Comparison of ENCODE assay signal across 13 cellular contexts in the genomic region with DNA sequence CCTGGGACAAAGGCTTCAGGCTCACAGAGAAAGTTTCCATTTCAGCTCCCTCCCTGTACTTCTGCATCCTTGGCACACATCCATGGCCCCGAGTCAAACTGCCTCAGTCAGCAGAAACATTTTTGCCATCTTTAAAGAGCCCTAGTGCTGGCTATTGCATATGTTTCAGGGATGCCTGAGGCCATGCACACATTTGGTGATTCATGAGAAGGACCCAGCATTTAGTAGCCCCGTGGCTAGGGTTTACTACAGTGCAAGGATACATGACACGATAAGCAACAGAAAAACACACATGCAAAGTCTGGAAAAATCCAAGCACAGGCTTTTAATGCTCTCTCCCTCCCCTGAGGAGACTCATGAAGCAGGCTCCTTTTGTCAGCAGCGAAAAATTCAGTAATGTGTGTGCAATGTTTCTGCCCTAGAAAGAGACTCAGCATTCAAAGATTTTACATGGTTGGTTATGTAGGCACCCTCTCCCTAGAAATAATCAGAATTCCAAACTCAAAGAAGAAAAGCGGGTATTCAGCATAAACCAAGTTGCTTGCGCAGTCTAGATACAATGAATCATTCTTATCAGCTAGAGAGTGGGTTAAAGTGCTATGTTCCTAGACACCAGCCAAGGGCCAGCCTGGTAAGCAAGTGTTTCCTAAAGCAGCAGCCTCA. TPM values are rescaled to one million over a fixed set of nuclear protein-coding genes. Genes with fewer than 3 reads are reported as not detected.
DNase-seq lines count a peak whose midpoint lies in the region; ATAC-seq and TF ChIP-seq lines count a peak whose summit lies in the region.
"Had no signal": no experiment of that assay in that cellular context is flagged by ENCODE, and none has a peak within 500 bp of the region (broad histone marks: within the 10 kb centered on the region; RNA-seq: fewer than 3 reads in every experiment).

No MANE protein-coding gene starts in this region.

- H3K9me3 Mint-ChIP-seq in activated CD4-positive, alpha-beta T cell treated with anti-CD3 and anti-CD28 coated beads, Interleukin-2, amount 10 ng/mL, durations not matched to agents 24 days and 14 days: peaks cover under 1% of the 10 kb centered on the region
- H3K9me3 Mint-ChIP-seq in immature natural killer cell: peaks cover under 1 to 5% (median 3%) of the 10 kb centered on the region in 6 donors

- no peaks in the 10 kb centered on the region for H3K9me1 ChIP-seq in IMR-90 (ENCODE audit: insufficient read depth, low read length)

- H3K27ac ChIP-seq in IMR-90 (ENCODE audit: insufficient read depth, low read length) (no peak overlapping the region), body of pancreas (no peak overlapping the region), right atrium auricular region (no peak overlapping the region), tibial nerve (peak overlapping the region; percentile 75 to 90 (median 89))
- H3K27ac ChIP-seq: HL-60 had no signal

- H3K27ac Mint-ChIP-seq in activated CD4-positive, alpha-beta T cell treated with anti-CD3 and anti-CD28 coated beads, Interleukin-2, amount 10 ng/mL, durations not matched to agents 24 days and 14 days: no peak overlapping the region
- no peak overlapping the region for H3K27ac Mint-ChIP-seq in immature natural killer cell
- H3K27ac Mint-ChIP-seq: natural killer cell treated with Interleukin-12 subunit alpha and Interleukin-12 subunit beta and Interleukin-15 and Interleukin-18, amount 100 ng/mL, for 72 hours; T-cell had no signal

- H3K4me3 ChIP-seq in IMR-90 (ENCODE audit: insufficient read depth, low read depth, low read length) (no peak overlapping the region), body of pancreas (no peak overlapping the region), right atrium auricular region (no peak overlapping the region), tibial nerve (peak overlapping the region in 2 of 4 donors; percentile 5 to 11)
- H3K4me3 ChIP-seq: GM12878 had no signal

- H2BK20ac ChIP-seq in IMR-90 (ENCODE audit: low read depth, low read length): no peak overlapping the region

- H3K23ac ChIP-seq in IMR-90 (ENCODE audit: low read depth, low read length): no peak overlapping the region

- H3K27me3 Mint-ChIP-seq in activated CD4-positive, alpha-beta T cell treated with anti-CD3 and anti-CD28 coated beads, Interleukin-2, amount 10 ng/mL, durations not matched to agents 24 days and 14 days: peaks cover 2% of the 10 kb centered on the region
- peaks cover 14 to 30% (median 14%) of the 10 kb centered on the region in 3 donors for H3K27me3 Mint-ChIP-seq in immature natural killer cell (ENCODE audit: low read depth in 3 of 3)

- no peak overlapping the region for H2BK5ac ChIP-seq in IMR-90 (ENCODE audit: low read depth, low read length, poor library complexity, severe bottlenecking)

- no peak overlapping the region for H4K8ac ChIP-seq in IMR-90 (ENCODE audit: low read depth in 2 of 2, low read length in 2 of 2)

- H3K4me1 ChIP-seq in IMR-90 (ENCODE audit: control insufficient read depth, insufficient read depth, low read length) (peaks cover 1% of the 10 kb centered on the region; the same call in 1 of the 2 replicates), body of pancreas (no peaks in the 10 kb centered on the region), right atrium auricular region (peaks cover 0 to 10% of the 10 kb centered on the region in 2 donors), tibial nerve (peaks cover 0 to 16% (median 10%) of the 10 kb centered on the region in 4 donors)

- TF ChIP-seq POLR2A in IMR-90 (IDR thresholded peaks at IDR 0.05; ENCODE audit: low read depth, low read length) (no peak), body of pancreas (IDR thresholded peaks at IDR 0.05) (no peak), tibial nerve (IDR thresholded peaks at IDR 0.05) (peak in 1 of 2 donors; percentile 5)

- POLR2A ChIA-PET in IMR-90 (lab: Charles Lee; ENCODE audit: unreplicated experiment): no interaction called here

- no peak overlapping the region for H3K4me3 Mint-ChIP-seq in activated CD4-positive, alpha-beta T cell treated with anti-CD3 and anti-CD28 coated beads, Interleukin-2, amount 10 ng/mL, durations not matched to agents 24 days and 14 days
- H3K4me3 Mint-ChIP-seq in immature natural killer cell: no peak overlapping the region
- H3K4me3 Mint-ChIP-seq: natural killer cell treated with Interleukin-12 subunit alpha and Interleukin-12 subunit beta and Interleukin-15 and Interleukin-18, amount 100 ng/mL, for 72 hours; T-cell had no signal

- no peak overlapping the region for H2BK120ac ChIP-seq in IMR-90 (ENCODE audit: low read depth, low read length)

- dilution Hi-C loops in IMR-90 (cut with HindIII; ENCODE audit: low sequenced_read_pairs, unreplicated experiment): no loop called here

- in situ Hi-C loops in IMR-90 (cut with MboI; ENCODE audit: low sequenced_read_pairs): no loop called here

- H4K5ac ChIP-seq in IMR-90 (ENCODE audit: low read depth, low read length): no peak overlapping the region

- peak; percentile 34 to 87 for TF ChIP-seq EP300 in tibial nerve (IDR thresholded peaks at IDR 0.05)

- H4K20me1 ChIP-seq in IMR-90 (ENCODE audit: insufficient read depth, low read length): no peaks in the 10 kb centered on the region

- intact Hi-C loops in IMR-90 (cut with micrococcal nuclease): no loop called here
- intact Hi-C loops in body of pancreas (cut with DNase I): no loop called here
- intact Hi-C loops in activated CD4-positive, alpha-beta T cell treated with anti-CD3 and anti-CD28 coated beads, Interleukin-2, amount 10 ng/mL, durations not matched to agents 24 days and 14 days (cut with micrococcal nuclease): no loop called here

- DNase-seq in IMR-90 (peak; percentile 61), body of pancreas (peak in 3 of 4 donors; percentile 22 to 36 (median 30)), right atrium auricular region (ENCODE audit: low spot score) (peak; percentile 68), tibial nerve (ENCODE audit: low spot score in 2 of 2) (peak; percentile 39 to 66), GM10266 (ENCODE audit: extremely low spot score) (no peak), immature natural killer cell (no peak)
- no peak for DNase-seq in activated CD4-positive, alpha-beta T cell treated with anti-CD3 and anti-CD28 coated beads, Interleukin-2, amount 10 ng/mL, durations not matched to agents 24 days and 14 days
- DNase-seq: NCI-H2029 treated with DMSO at 0.1 percent for 48 hours, T-cell had no signal

- ATAC-seq in IMR-90 (ENCODE audit: low read depth) (peak; percentile 89), body of pancreas (no peak), GM21576 (IDR thresholded peaks at IDR 0.05; ENCODE audit: unreplicated experiment) (no peak)
- ATAC-seq: GM12878; natural killer cell treated with Interleukin-12 subunit alpha and Interleukin-12 subunit beta and Interleukin-15 and Interleukin-18, amount 100 ng/mL, for 72 hours; T-cell had no signal

- no peak for TF ChIP-seq CTCF in IMR-90 (conservative IDR thresholded peaks at IDR 0.05; ENCODE audit: low read depth, low read length)
- no peak for TF ChIP-seq CTCF in body of pancreas (IDR thresholded peaks at IDR 0.05)
- no peak for TF ChIP-seq CTCF in right atrium auricular region (IDR thresholded peaks at IDR 0.05)
- TF ChIP-seq CTCF in tibial nerve (IDR thresholded peaks at IDR 0.05): no peak
- no peak for TF ChIP-seq CTCF in GM10266 (IDR thresholded peaks at IDR 0.05; ENCODE audit: control insufficient read depth, insufficient read depth, low read depth, missing control alignments)

- H3K79me1 ChIP-seq in IMR-90 (ENCODE audit: low read depth in 1 of 2, low read length in 2 of 2): no peaks in the 10 kb centered on the region

- peak overlapping the region; percentile 32; the same call in 1 of the 2 replicates for H3K4me2 ChIP-seq in IMR-90 (ENCODE audit: low read depth, low read length)

- no peaks in the 10 kb centered on the region for H3K36me3 Mint-ChIP-seq in activated CD4-positive, alpha-beta T cell treated with anti-CD3 and anti-CD28 coated beads, Interleukin-2, amount 10 ng/mL, durations not matched to agents 24 days and 14 days (ENCODE audit: low read depth)
- peaks cover 0 to under 1% (median 0%) of the 10 kb centered on the region in 3 donors for H3K36me3 Mint-ChIP-seq in immature natural killer cell
- H3K36me3 Mint-ChIP-seq: T-cell had no signal

- no peak overlapping the region for H3K56ac ChIP-seq in IMR-90 (ENCODE audit: extremely low read depth, insufficient read depth, low read length)

- H3K9me3 ChIP-seq in IMR-90 (ENCODE audit: control insufficient read depth, insufficient read depth, low read length): no peaks in the 10 kb centered on the region
- H3K9me3 ChIP-seq in body of pancreas: peaks cover 0 to 2% (median 0%) of the 10 kb centered on the region in 3 donors
- no peaks in the 10 kb centered on the region for H3K9me3 ChIP-seq in right atrium auricular region
- peaks cover 0 to 3% (median 0%) of the 10 kb centered on the region in 4 donors for H3K9me3 ChIP-seq in tibial nerve

- no peak overlapping the region for H4K91ac ChIP-seq in IMR-90 (ENCODE audit: insufficient read depth, low read depth, low read length)

- H3K27me3 ChIP-seq in IMR-90 (ENCODE audit: control insufficient read depth, insufficient read depth, low read length) (peaks cover 4% of the 10 kb centered on the region), body of pancreas (no peaks in the 10 kb centered on the region), right atrium auricular region (no peaks in the 10 kb centered on the region), tibial nerve (no peaks in the 10 kb centered on the region)

- H3K4me1 Mint-ChIP-seq in activated CD4-positive, alpha-beta T cell treated with anti-CD3 and anti-CD28 coated beads, Interleukin-2, amount 10 ng/mL, durations not matched to agents 24 days and 14 days: no peaks in the 10 kb centered on the region
- no peaks in the 10 kb centered on the region for H3K4me1 Mint-ChIP-seq in immature natural killer cell
- H3K4me1 Mint-ChIP-seq: T-cell had no signal

- CTCF ChIA-PET in IMR-90 (lab: Yijun Ruan, JAX): no interaction called here

- no peak for TF ChIP-seq RAD21 in IMR-90 (IDR thresholded peaks at IDR 0.05; ENCODE audit: low read length)

- no TSS peak for BruUV-seq in IMR-90 (replicated peaks; lab: Mats Ljungman, UMichigan)

- no peak overlapping the region for H2AK5ac ChIP-seq in IMR-90 (ENCODE audit: low read depth, low read length)

- H3K9ac ChIP-seq in IMR-90 (ENCODE audit: low read depth, low read length): no peak overlapping the region

- H2BK15ac ChIP-seq in IMR-90 (ENCODE audit: low read depth, low read length): no peak overlapping the region

- H2AFZ ChIP-seq in IMR-90 (replicated peaks; ENCODE audit: low read length, poor library complexity): no peak overlapping the region

- H3K14ac ChIP-seq in IMR-90 (replicated peaks; ENCODE audit: low read depth, low read length): no peak overlapping the region

- no peak overlapping the region for H2AK9ac ChIP-seq in IMR-90 (replicated peaks; ENCODE audit: low read depth, low read length, poor library complexity)

- WGBS in IMR-90 (ENCODE audit: extremely low coverage in 2 of 2, insufficient read length in 1 of 2), 2 experiments: no CpG with 5 or more reads among the region's 6 CpGs
- WGBS in body of pancreas, 2 donors: 56 to 57% methylated on average over 6 of the region's 6 CpGs
- 27 to 35% methylated on average over 6 of the region's 6 CpGs for WGBS in tibial nerve, 2 donors

- no peaks in the 10 kb centered on the region for H3K36me3 ChIP-seq in IMR-90 (ENCODE audit: control insufficient read depth, insufficient read depth, low read length)
- H3K36me3 ChIP-seq in body of pancreas (replicated peaks in 1 of 2; ENCODE audit: insufficient read depth in 1 of 2, low read depth in 2 of 2): no peaks in the 10 kb centered on the region
- no peaks in the 10 kb centered on the region for H3K36me3 ChIP-seq in right atrium auricular region
- no peaks in the 10 kb centered on the region for H3K36me3 ChIP-seq in tibial nerve

- no peak overlapping the region for H3K18ac ChIP-seq in IMR-90 (ENCODE audit: low read depth, low read length)

- H3K4ac ChIP-seq in IMR-90 (ENCODE audit: low read depth, low read length): no peak overlapping the region

RNA-seq across cellular contexts. Expression of a gene that starts 17.6 kb away (rescaled TPM):
- not detected in 2 replicates for total RNA-seq in IMR-90 (2012; rRNA removed)
- not detected in 2 replicates for polyA plus RNA-seq in IMR-90 (2012; rRNA removed)
- polyA plus RNA-seq in IMR-90 (2012; cell fraction: cytosol; rRNA removed): not detected in 2 replicates
- not detected in 2 replicates for polyA plus RNA-seq in IMR-90 (2012; cell fraction: nucleus; rRNA removed; ENCODE audit: low replicate concordance)
- not detected for total RNA-seq in body of pancreas
- total RNA-seq in right atrium auricular region: not detected
- not detected for total RNA-seq in tibial nerve
- not detected in 2 replicates for total RNA-seq in activated CD4-positive, alpha-beta T cell treated with anti-CD3 and anti-CD28 coated beads, Interleukin-2, amount 10 ng/mL, durations not matched to agents 24 days and 14 days
- not detected for polyA plus RNA-seq in immature natural killer cell
- total RNA-seq: GM12878; natural killer cell treated with Interleukin-12 subunit alpha and Interleukin-12 subunit beta and Interleukin-15 and Interleukin-18, amount 100 ng/mL, for 72 hours; T-cell had no signal
- polyA plus RNA-seq: GM12878 had no signal

RNA-seq across cellular contexts. Expression of a gene that starts 26.0 kb away (rescaled TPM):
- total RNA-seq in IMR-90 (2012; rRNA removed) (15.1 and 22.8 TPM in 2 replicates), body of pancreas (10 to 100 TPM; 18.1 to 29.8 TPM), right atrium auricular region (10 to 100 TPM; 15.8 to 18.4 TPM), tibial nerve (10 to 100 TPM; 28.8 to 47.3 (median 35.1) TPM)
- polyA plus RNA-seq in IMR-90 (2012; rRNA removed) (9.7 and 11.3 TPM in 2 replicates), immature natural killer cell (1 to 10 TPM; 3.2 to 7.4 (median 7.0) TPM)
- polyA plus RNA-seq in IMR-90 (2012; cell fraction: cytosol; rRNA removed): 3.9 and 5.7 TPM in 2 replicates
- polyA plus RNA-seq in IMR-90 (2012; cell fraction: nucleus; rRNA removed; ENCODE audit: low replicate concordance): 8.2 and 17.8 TPM in 2 replicates
- 15.6 and 15.7 TPM in 2 replicates for total RNA-seq in activated CD4-positive, alpha-beta T cell treated with anti-CD3 and anti-CD28 coated beads, Interleukin-2, amount 10 ng/mL, durations not matched to agents 24 days and 14 days

Comparison
In these comparisons a context has a peak if more than half of its experiments do, and no peak if none do; other contexts are left out.
1. DNase-seq: peak in IMR-90 (single experiment), body of pancreas (3 of 4), right atrium auricular region (single experiment) and tibial nerve (2 of 2); none in activated CD4-positive, alpha-beta T cell treated with anti-CD3 and anti-CD28 coated beads, Interleukin-2, amount 10 ng/mL, durations not matched to agents 24 days and 14 days (single experiment), GM10266 (single experiment) and immature natural killer cell (0 of 3).
2. H3K27ac ChIP-seq: peak in tibial nerve (4 of 4); none in IMR-90 (single experiment), body of pancreas (0 of 4) and right atrium auricular region (0 of 2).